Comparison of ENCODE assay signal across 2 cellular contexts in the genomic region with DNA sequence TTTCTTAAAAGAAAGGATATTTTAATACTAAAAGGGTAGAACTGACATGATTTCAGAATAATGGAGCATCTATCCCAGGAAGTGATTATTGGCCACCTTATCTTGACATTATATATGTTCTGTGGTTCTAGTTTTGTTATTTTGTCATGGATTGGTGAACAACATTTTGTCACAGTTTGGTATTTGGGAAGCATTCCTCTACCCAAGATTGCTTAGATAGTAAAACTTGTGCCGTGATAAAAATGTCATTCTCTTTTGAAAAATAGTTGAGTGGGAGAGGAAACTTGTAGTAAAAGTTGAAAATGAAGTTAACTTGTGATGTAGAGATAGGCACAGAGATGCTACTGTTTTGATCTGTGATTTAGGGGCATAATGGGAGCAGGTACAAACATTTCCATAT.
TF ChIP-seq lines count a peak whose summit lies in the region.

No MANE protein-coding gene starts in this region.

TF ChIP-seq in SK-N-SH, 30 proteins besides CTCF, POLR2A, EP300 and RAD21 (continued from another document):
- TF ChIP-seq TEAD4 (IDR thresholded peaks at IDR 0.05; ENCODE audit: borderline replicate concordance, insufficient read depth): no peak
- TF ChIP-seq POLR2AphosphoS5 (IDR thresholded peaks at IDR 0.05; ENCODE audit: low read depth, low read length): no peak
- no peak for TF ChIP-seq FOSL2 (IDR thresholded peaks at IDR 0.05; ENCODE audit: borderline replicate concordance, low read depth)
- TF ChIP-seq TAF1 (IDR thresholded peaks at IDR 0.05; ENCODE audit: borderline replicate concordance, low read depth, low read length): no peak
- TF ChIP-seq, protein P1, sequence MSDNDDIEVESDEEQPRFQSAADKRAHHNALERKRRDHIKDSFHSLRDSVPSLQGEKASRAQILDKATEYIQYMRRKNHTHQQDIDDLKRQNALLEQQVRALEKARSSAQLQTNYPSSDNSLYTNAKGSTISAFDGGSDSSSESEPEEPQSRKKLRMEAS (IDR thresholded peaks at IDR 0.05; ENCODE audit: low read depth): no peak
- TF ChIP-seq RFX5 (IDR thresholded peaks at IDR 0.05; ENCODE audit: low read length): no peak
- no peak for TF ChIP-seq SMC3 (IDR thresholded peaks at IDR 0.05; ENCODE audit: low read depth, low read length)
TF ChIP-seq in SK-N-SH: peak in this region for 0.

TF ChIP-seq in SK-N-SH treated with all-trans-retinoic acid at 6 μM for 48 hours, 23 proteins besides CTCF, POLR2A, EP300 and RAD21 (continued from another document):
- TF ChIP-seq ISL1 (CRISPR knock-in tag; IDR thresholded peaks at IDR 0.05): no peak
- TF ChIP-seq, protein P2, sequence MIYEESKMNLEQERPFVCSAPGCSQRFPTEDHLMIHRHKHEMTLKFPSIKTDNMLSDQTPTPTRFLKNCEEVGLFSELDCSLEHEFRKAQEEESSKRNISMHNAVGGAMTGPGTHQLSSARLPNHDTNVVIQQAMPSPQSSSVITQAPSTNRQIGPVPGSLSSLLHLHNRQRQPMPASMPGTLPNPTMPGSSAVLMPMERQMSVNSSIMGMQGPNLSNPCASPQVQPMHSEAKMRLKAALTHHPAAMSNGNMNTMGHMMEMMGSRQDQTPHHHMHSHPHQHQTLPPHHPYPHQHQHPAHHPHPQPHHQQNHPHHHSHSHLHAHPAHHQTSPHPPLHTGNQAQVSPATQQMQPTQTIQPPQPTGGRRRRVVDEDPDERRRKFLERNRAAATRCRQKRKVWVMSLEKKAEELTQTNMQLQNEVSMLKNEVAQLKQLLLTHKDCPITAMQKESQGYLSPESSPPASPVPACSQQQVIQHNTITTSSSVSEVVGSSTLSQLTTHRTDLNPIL (CRISPR knock-in tag; IDR thresholded peaks at IDR 0.05; ENCODE audit: low read depth): no peak
- TF ChIP-seq, protein P3, sequence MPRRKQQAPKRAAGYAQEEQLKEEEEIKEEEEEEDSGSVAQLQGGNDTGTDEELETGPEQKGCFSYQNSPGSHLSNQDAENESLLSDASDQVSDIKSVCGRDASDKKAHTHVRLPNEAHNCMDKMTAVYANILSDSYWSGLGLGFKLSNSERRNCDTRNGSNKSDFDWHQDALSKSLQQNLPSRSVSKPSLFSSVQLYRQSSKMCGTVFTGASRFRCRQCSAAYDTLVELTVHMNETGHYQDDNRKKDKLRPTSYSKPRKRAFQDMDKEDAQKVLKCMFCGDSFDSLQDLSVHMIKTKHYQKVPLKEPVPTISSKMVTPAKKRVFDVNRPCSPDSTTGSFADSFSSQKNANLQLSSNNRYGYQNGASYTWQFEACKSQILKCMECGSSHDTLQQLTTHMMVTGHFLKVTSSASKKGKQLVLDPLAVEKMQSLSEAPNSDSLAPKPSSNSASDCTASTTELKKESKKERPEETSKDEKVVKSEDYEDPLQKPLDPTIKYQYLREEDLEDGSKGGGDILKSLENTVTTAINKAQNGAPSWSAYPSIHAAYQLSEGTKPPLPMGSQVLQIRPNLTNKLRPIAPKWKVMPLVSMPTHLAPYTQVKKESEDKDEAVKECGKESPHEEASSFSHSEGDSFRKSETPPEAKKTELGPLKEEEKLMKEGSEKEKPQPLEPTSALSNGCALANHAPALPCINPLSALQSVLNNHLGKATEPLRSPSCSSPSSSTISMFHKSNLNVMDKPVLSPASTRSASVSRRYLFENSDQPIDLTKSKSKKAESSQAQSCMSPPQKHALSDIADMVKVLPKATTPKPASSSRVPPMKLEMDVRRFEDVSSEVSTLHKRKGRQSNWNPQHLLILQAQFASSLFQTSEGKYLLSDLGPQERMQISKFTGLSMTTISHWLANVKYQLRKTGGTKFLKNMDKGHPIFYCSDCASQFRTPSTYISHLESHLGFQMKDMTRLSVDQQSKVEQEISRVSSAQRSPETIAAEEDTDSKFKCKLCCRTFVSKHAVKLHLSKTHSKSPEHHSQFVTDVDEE (CRISPR knock-in tag; IDR thresholded peaks at IDR 0.05): no peak
- TF ChIP-seq, protein P4, sequence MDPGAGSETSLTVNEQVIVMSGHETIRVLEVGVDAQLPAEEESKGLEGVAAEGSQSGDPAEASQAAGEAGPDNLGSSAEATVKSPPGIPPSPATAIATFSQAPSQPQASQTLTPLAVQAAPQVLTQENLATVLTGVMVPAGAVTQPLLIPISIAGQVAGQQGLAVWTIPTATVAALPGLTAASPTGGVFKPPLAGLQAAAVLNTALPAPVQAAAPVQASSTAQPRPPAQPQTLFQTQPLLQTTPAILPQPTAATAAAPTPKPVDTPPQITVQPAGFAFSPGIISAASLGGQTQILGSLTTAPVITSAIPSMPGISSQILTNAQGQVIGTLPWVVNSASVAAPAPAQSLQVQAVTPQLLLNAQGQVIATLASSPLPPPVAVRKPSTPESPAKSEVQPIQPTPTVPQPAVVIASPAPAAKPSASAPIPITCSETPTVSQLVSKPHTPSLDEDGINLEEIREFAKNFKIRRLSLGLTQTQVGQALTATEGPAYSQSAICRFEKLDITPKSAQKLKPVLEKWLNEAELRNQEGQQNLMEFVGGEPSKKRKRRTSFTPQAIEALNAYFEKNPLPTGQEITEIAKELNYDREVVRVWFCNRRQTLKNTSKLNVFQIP (CRISPR knock-in tag; IDR thresholded peaks at IDR 0.05; ENCODE audit: borderline replicate concordance, low read depth): no peak
- no peak for TF ChIP-seq PPARA (CRISPR knock-in tag; IDR thresholded peaks at IDR 0.05; ENCODE audit: borderline replicate concordance)
- no peak for TF ChIP-seq ZNF565 (CRISPR knock-in tag; conservative IDR thresholded peaks at IDR 0.05; ENCODE audit: low read depth)
- TF ChIP-seq TCF4 (CRISPR knock-in tag; IDR thresholded peaks at IDR 0.05; ENCODE audit: borderline replicate concordance): no peak
- no peak for TF ChIP-seq ARNTL (CRISPR knock-in tag; IDR thresholded peaks at IDR 0.05; ENCODE audit: borderline replicate concordance, low read depth)
- TF ChIP-seq RARB (CRISPR knock-in tag; IDR thresholded peaks at IDR 0.05): no peak
- TF ChIP-seq ESRRG (CRISPR knock-in tag; IDR thresholded peaks at IDR 0.05): no peak
- TF ChIP-seq ZFP30 (CRISPR knock-in tag; IDR thresholded peaks at IDR 0.05): no peak
- TF ChIP-seq ZFP3 (CRISPR knock-in tag; IDR thresholded peaks at IDR 0.05): no peak
- no peak for TF ChIP-seq TOX (CRISPR knock-in tag; IDR thresholded peaks at IDR 0.05; ENCODE audit: borderline replicate concordance)
